ENCODE assay signal across 13 cellular contexts in the genomic region with DNA sequence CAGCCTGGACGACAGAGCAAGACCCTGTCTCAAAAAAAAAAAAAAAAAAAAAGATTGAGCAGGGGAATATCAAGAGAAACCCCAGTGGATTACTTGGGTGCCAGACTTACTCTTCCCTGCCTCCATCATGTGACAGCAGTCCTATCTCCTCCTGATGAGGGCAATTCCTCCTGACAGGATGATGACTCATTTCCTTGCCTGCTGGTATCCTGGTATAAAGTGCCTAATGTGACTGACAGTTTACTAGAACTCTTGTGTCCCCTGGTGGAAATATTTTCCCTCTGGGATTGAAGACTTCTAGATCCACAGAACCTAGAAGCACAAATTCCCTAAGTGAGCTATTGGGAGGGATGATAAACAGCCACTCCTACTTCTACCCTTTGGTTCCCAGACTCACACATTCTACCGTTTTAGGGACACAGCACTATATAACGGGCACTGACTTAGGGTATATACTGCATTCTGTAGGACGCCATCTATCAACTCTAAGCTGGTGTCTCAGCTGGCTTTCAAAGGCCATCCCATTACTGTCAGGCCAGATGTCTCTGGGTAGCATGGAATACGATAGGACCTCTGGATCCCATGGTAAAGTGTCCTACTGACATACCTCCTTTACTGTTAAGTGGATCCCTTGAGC.
A peak's percentile ranks its signal among the peaks of the same experiment; 100 is the strongest.
DNase-seq lines count a peak whose midpoint lies in the region; ATAC-seq and TF ChIP-seq lines count a peak whose summit lies in the region.
"Had no signal": no experiment of that assay in that cellular context is flagged by ENCODE, and none has a peak within 500 bp of the region (broad histone marks: within the 10 kb centered on the region; RNA-seq: fewer than 3 reads in every experiment).

No MANE protein-coding gene starts in this region.

- H3K27me3 ChIP-seq in colonic mucosa: no peaks in the 10 kb centered on the region

- POLR2A ChIA-PET in activated CD4-positive, alpha-beta T cell treated with anti-CD3 and anti-CD28 coated beads, Interleukin-2, amount 10 ng/mL, durations not matched to agents 7 days and 5 days (lab: Charles Lee): no interaction called here

- no peaks in the 10 kb centered on the region for H3K4me1 Mint-ChIP-seq in activated CD4-positive, alpha-beta T cell treated with anti-CD3 and anti-CD28 coated beads, Interleukin-2, amount 10 ng/mL, durations not matched to agents 7 days and 5 days

- intact Hi-C loops in colonic mucosa (cut with DNase I): loop anchor here (10.0 kb wide), 1 partner anchor 75 kb away; no protein-coding TSS in a partner anchor

- H3K27me3 Mint-ChIP-seq in activated CD4-positive, alpha-beta T cell treated with anti-CD3 and anti-CD28 coated beads, Interleukin-2, amount 10 ng/mL, durations not matched to agents 7 days and 5 days: peaks cover 2% of the 10 kb centered on the region

- H3K36me3 ChIP-seq in colonic mucosa: no peaks in the 10 kb centered on the region

- H3K27ac ChIP-seq in colonic mucosa: peak overlapping the region; percentile 27

- no peaks in the 10 kb centered on the region for H3K4me1 ChIP-seq in colonic mucosa

- CTCF ChIA-PET in activated CD4-positive, alpha-beta T cell treated with anti-CD3 and anti-CD28 coated beads, Interleukin-2, amount 10 ng/mL, durations not matched to agents 7 days and 5 days (lab: Charles Lee): no interaction called here

- peaks cover 7% of the 10 kb centered on the region for H3K9me3 Mint-ChIP-seq in activated CD4-positive, alpha-beta T cell treated with anti-CD3 and anti-CD28 coated beads, Interleukin-2, amount 10 ng/mL, durations not matched to agents 7 days and 5 days

- DNase-seq in Daoy (ENCODE audit: low read depth) (peak; percentile 81), NCI-H460 (ENCODE audit: extremely low read depth, low read depth) (peak; percentile 87), colonic mucosa (peak; percentile 48), myocyte (ENCODE audit: low read depth) (peak; percentile 65)
- no peak for DNase-seq in activated CD4-positive, alpha-beta T cell treated with anti-CD3 and anti-CD28 coated beads, Interleukin-2, amount 10 ng/mL, durations not matched to agents 7 days and 5 days
- DNase-seq: activated naive CD4-positive, alpha-beta T cell treated with anti-CD3 and anti-CD28 coated beads for 36 hours; head of caudate nucleus; NCI-H1694 treated with DMSO at 0.1 percent for 48 hours; nucleus accumbens; T-helper 9 cell had no signal

- TF ChIP-seq CTCF in colonic mucosa (IDR thresholded peaks at IDR 0.05): peak; percentile 32

- no peak overlapping the region for H3K9ac ChIP-seq in colonic mucosa (ENCODE audit: low read depth in 2 of 2, low read length in 2 of 2)

- H3K4me3 ChIP-seq in colonic mucosa: no peak overlapping the region

- no peaks in the 10 kb centered on the region for H3K36me3 Mint-ChIP-seq in activated CD4-positive, alpha-beta T cell treated with anti-CD3 and anti-CD28 coated beads, Interleukin-2, amount 10 ng/mL, durations not matched to agents 7 days and 5 days (ENCODE audit: low read depth)

- no peak for ATAC-seq in HG02678 (IDR thresholded peaks at IDR 0.05; ENCODE audit: unreplicated experiment)
- ATAC-seq in HG02973 (IDR thresholded peaks at IDR 0.05; ENCODE audit: unreplicated experiment): no peak
- no peak for ATAC-seq in HG03342 (IDR thresholded peaks at IDR 0.05; ENCODE audit: unreplicated experiment)

- H3K27ac Mint-ChIP-seq in activated CD4-positive, alpha-beta T cell treated with anti-CD3 and anti-CD28 coated beads, Interleukin-2, amount 10 ng/mL, durations not matched to agents 7 days and 5 days: no peak overlapping the region
- H3K27ac Mint-ChIP-seq: activated naive CD4-positive, alpha-beta T cell treated with anti-CD3 and anti-CD28 coated beads for 36 hours had no signal

- no peaks in the 10 kb centered on the region for H3K9me3 ChIP-seq in colonic mucosa

- H3K4me3 Mint-ChIP-seq in activated CD4-positive, alpha-beta T cell treated with anti-CD3 and anti-CD28 coated beads, Interleukin-2, amount 10 ng/mL, durations not matched to agents 7 days and 5 days: no peak overlapping the region
- H3K4me3 Mint-ChIP-seq: activated naive CD4-positive, alpha-beta T cell treated with anti-CD3 and anti-CD28 coated beads for 36 hours had no signal
